ENCODE assay signal across 27 cellular contexts in genomic region chrX:100600340-100600739, GRCh38. TPM values are rescaled to one million over a fixed set of nuclear protein-coding genes. Genes with fewer than 3 reads are reported as not detected.
"Had no signal": no experiment of that assay in that cellular context is flagged by ENCODE, and none has a peak within 500 bp of the region (broad histone marks: within the 10 kb centered on the region; RNA-seq: fewer than 3 reads in every experiment).

No MANE protein-coding gene starts in this region.

- H3K4me1 Mint-ChIP-seq: neural crest cell had no signal

- H3K27me3 ChIP-seq: sigmoid colon had no signal

- H3K9me3 Mint-ChIP-seq: activated B cell treated with CpG ODN at 0.5 μM for 24 hours; activated naive CD8-positive, alpha-beta T cell treated with anti-CD3 and anti-CD28 coated beads for 36 hours; activated T-cell treated with anti-CD3 and anti-CD28 coated beads, Interleukin-2, amount 50 U/mL, for 4 hours; activated T-helper 2 cell treated with anti-CD3 and anti-CD28 coated beads, Interferon-gamma antibody, Interleukin-2, Interleukin-4, amounts not matched to agents 10 μg/mL and 5 μg/mL and 100 μg/mL, durations not matched to agents 14 hours and 24 hours and 36 hours; memory B cell had no signal

- H3K36me3 ChIP-seq: breast epithelium, heart right ventricle, sigmoid colon, thoracic aorta had no signal

- DNase-seq: activated B cell treated with CpG ODN at 0.5 μM for 24 hours; activated CD4-positive, alpha-beta T cell treated with anti-CD3 and anti-CD28 coated beads for 36 hours; activated CD4-positive, alpha-beta T cell treated with anti-CD3 and anti-CD28 coated beads, Interleukin-2, amount 50 U/mL, for 48 hours; activated CD8-positive, alpha-beta memory T cell treated with anti-CD3 and anti-CD28 coated beads, Interleukin-2, amount 50 U/mL, for 48 hours; activated naive CD4-positive, alpha-beta T cell treated with Interleukin-2 at 50 U/mL for 16 hours; activated naive CD8-positive, alpha-beta T cell treated with anti-CD3 and anti-CD28 coated beads for 36 hours; activated T-cell treated with anti-CD3 and anti-CD28 coated beads, Interleukin-2, amount 50 U/mL, for 4 hours; heart right ventricle; left colon; occipital lobe; posterior cingulate gyrus; sigmoid colon; stimulated activated CD4-positive, alpha-beta T cell treated with anti-CD3 and anti-CD28 coated beads, Interleukin-4, amount 100 ng/mL, for 24 hours; stimulated activated naive CD4-positive, alpha-beta T cell treated with Interleukin-2 at 50 U/mL for 16 hours; T-helper 17 cell had no signal

- H3K27ac Mint-ChIP-seq: activated B cell treated with CpG ODN at 0.5 μM for 24 hours; activated CD4-positive, alpha-beta T cell treated with anti-CD3 and anti-CD28 coated beads for 36 hours; activated naive CD8-positive, alpha-beta T cell treated with anti-CD3 and anti-CD28 coated beads for 36 hours; activated T-helper 2 cell treated with anti-CD3 and anti-CD28 coated beads, Interferon-gamma antibody, Interleukin-2, Interleukin-4, amounts not matched to agents 10 μg/mL and 5 μg/mL and 100 μg/mL, durations not matched to agents 14 hours and 24 hours and 36 hours; memory B cell; T-helper 17 cell had no signal

- H3K36me3 Mint-ChIP-seq: activated naive CD8-positive, alpha-beta T cell treated with anti-CD3 and anti-CD28 coated beads for 36 hours; memory B cell; type B pancreatic cell had no signal

- H3K27ac ChIP-seq: breast epithelium, coronary artery, heart right ventricle, sigmoid colon, thoracic aorta had no signal

- ATAC-seq: activated CD4-positive, alpha-beta T cell treated with anti-CD3 and anti-CD28 coated beads for 36 hours; heart right ventricle; T-helper 17 cell had no signal

- H3K4me1 ChIP-seq: breast epithelium, heart right ventricle had no signal

- FAIRE-seq: keratinocyte had no signal

- H3K9me3 ChIP-seq: breast epithelium, heart right ventricle, sigmoid colon, thoracic aorta had no signal

- H3K4me3 ChIP-seq: breast epithelium, coronary artery, heart right ventricle, sigmoid colon, thoracic aorta had no signal

- H3K4me3 Mint-ChIP-seq: activated B cell treated with CpG ODN at 0.5 μM for 24 hours; activated CD4-positive, alpha-beta T cell treated with anti-CD3 and anti-CD28 coated beads for 36 hours; activated naive CD8-positive, alpha-beta T cell treated with anti-CD3 and anti-CD28 coated beads for 36 hours; activated T-cell treated with anti-CD3 and anti-CD28 coated beads, Interleukin-2, amount 50 U/mL, for 4 hours; memory B cell; neural crest cell; T-helper 17 cell; type B pancreatic cell had no signal

- H3K27me3 Mint-ChIP-seq: activated CD4-positive, alpha-beta T cell treated with anti-CD3 and anti-CD28 coated beads for 36 hours; type B pancreatic cell had no signal

RNA-seq across cellular contexts. Expression of gene TNMD, which starts 15.6 kb away (rescaled TPM):
- total RNA-seq: activated B cell treated with CpG ODN at 0.5 μM for 24 hours; activated CD4-positive, alpha-beta T cell treated with anti-CD3 and anti-CD28 coated beads for 36 hours; activated CD8-positive, alpha-beta memory T cell treated with anti-CD3 and anti-CD28 coated beads for 36 hours; activated naive CD8-positive, alpha-beta T cell treated with anti-CD3 and anti-CD28 coated beads for 36 hours; activated T-cell treated with anti-CD3 and anti-CD28 coated beads, Interleukin-2, amount 50 U/mL, for 4 hours; activated T-helper 2 cell treated with anti-CD3 and anti-CD28 coated beads, Interferon-gamma antibody, Interleukin-2, Interleukin-4, amounts not matched to agents 10 μg/mL and 5 μg/mL and 100 μg/mL, durations not matched to agents 14 hours and 24 hours and 36 hours; epithelial cell of proximal tubule; fibroblast of villous mesenchyme; mononuclear cell; neural crest cell; occipital lobe; sigmoid colon; T-helper 17 cell; thoracic aorta had no signal
- polyA plus RNA-seq: keratinocyte had no signal

RNA-seq across cellular contexts. Expression of gene TSPAN6, which starts 36.3 kb away (rescaled TPM):
- total RNA-seq: activated T-helper 2 cell treated with anti-CD3 and anti-CD28 coated beads, Interferon-gamma antibody, Interleukin-2, Interleukin-4, amounts not matched to agents 10 μg/mL and 5 μg/mL and 100 μg/mL, durations not matched to agents 14 hours and 24 hours and 36 hours had no signal

RNA-seq across cellular contexts. Expression of gene SRPX2, which starts 43.7 kb away (rescaled TPM):
- total RNA-seq: activated B cell treated with CpG ODN at 0.5 μM for 24 hours; activated CD4-positive, alpha-beta T cell treated with anti-CD3 and anti-CD28 coated beads for 36 hours; activated CD8-positive, alpha-beta memory T cell treated with anti-CD3 and anti-CD28 coated beads for 36 hours; activated naive CD8-positive, alpha-beta T cell treated with anti-CD3 and anti-CD28 coated beads for 36 hours; activated T-cell treated with anti-CD3 and anti-CD28 coated beads, Interleukin-2, amount 50 U/mL, for 4 hours; activated T-helper 2 cell treated with anti-CD3 and anti-CD28 coated beads, Interferon-gamma antibody, Interleukin-2, Interleukin-4, amounts not matched to agents 10 μg/mL and 5 μg/mL and 100 μg/mL, durations not matched to agents 14 hours and 24 hours and 36 hours; mononuclear cell; T-helper 17 cell had no signal
